24 cellular contexts compared by ENCODE assay signal in the genomic region with DNA sequence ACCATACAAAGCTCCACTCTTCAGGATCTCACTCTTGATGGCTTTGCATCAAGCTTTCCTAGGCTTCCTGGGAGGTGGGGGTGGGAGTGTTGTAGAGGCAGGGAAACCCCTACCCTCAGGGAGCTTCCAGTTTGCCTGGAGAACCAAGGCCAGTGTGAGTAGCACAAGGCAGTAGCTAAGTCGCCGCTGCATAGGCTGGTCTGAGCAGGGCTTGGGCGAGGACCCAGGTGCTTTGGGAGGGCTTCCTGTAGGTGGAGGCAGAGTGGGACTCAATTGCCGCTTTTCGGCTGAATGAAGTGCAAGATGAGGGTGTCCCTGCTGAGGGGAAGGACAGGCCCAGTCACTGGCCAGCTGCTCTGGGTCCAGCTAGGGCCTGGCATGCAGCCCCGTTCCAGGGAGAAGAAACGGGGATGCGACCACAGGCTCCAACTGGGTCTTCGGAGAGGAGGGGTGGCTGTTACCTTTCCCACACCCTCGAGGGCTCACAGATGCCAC. TPM values are rescaled to one million over a fixed set of nuclear protein-coding genes. Genes with fewer than 3 reads are reported as not detected.
"Had no signal": no experiment of that assay in that cellular context is flagged by ENCODE, and none has a peak within 500 bp of the region (broad histone marks: within the 10 kb centered on the region; RNA-seq: fewer than 3 reads in every experiment).

No MANE protein-coding gene starts in this region.

- H3K36me3 Mint-ChIP-seq: brain had no signal

- H3K36me3 ChIP-seq: esophagus squamous epithelium, pancreas, tibial artery, uterus had no signal

- H3K9me3 Mint-ChIP-seq: activated CD8-positive, alpha-beta T cell treated with anti-CD3 and anti-CD28 coated beads for 36 hours; activated naive CD8-positive, alpha-beta T cell treated with anti-CD3 and anti-CD28 coated beads, Interleukin-2, amount 10 ng/mL, durations not matched to agents 7 days and 5 days; brain had no signal

- FAIRE-seq: pancreas had no signal

- H3K4me1 ChIP-seq: pancreas, uterus had no signal

- DNase-seq: activated CD4-positive, alpha-beta T cell treated with anti-CD3 and anti-CD28 coated beads for 4 hours; activated CD8-positive, alpha-beta T cell treated with anti-CD3 and anti-CD28 coated beads for 36 hours; activated gamma-delta T cell treated with Interleukin-2 at 50 U/mL for 16 hours; activated naive CD8-positive, alpha-beta T cell treated with anti-CD3 and anti-CD28 coated beads, Interleukin-2, amount 10 ng/mL, durations not matched to agents 7 days and 5 days; activated T-cell treated with anti-CD3 and anti-CD28 coated beads, Interleukin-2, amount 50 U/mL, for 48 hours; central memory CD4-positive, alpha-beta T cell; effector CD4-positive, alpha-beta T cell; esophagus squamous epithelium; hippocampal formation; kidney glomerular epithelial cell; stimulated activated CD4-positive, alpha-beta T cell treated with anti-CD3 and anti-CD28 coated beads, Interleukin-12 subunit alpha, Interleukin-12 subunit beta, amount 100 ng/mL, for 4 hours; stimulated activated CD4-positive, alpha-beta T cell treated with anti-CD3 and anti-CD28 coated beads, Interleukin-2, amount 100 ng/mL, for 48 hours; stimulated activated naive CD4-positive, alpha-beta T cell; T-helper 17 cell; tibial artery; uterus had no signal

- H3K27ac Mint-ChIP-seq: activated CD8-positive, alpha-beta T cell treated with anti-CD3 and anti-CD28 coated beads for 36 hours; activated naive CD8-positive, alpha-beta T cell treated with anti-CD3 and anti-CD28 coated beads, Interleukin-2, amount 10 ng/mL, durations not matched to agents 7 days and 5 days; brain; T-helper 17 cell had no signal

- H3K27ac ChIP-seq: coronary artery, esophagus squamous epithelium, pancreas, tibial artery, uterus had no signal

- H3K4me3 ChIP-seq: coronary artery, esophagus squamous epithelium, pancreas, tibial artery, uterus had no signal

- H3K27me3 Mint-ChIP-seq: activated CD8-positive, alpha-beta T cell treated with anti-CD3 and anti-CD28 coated beads for 36 hours; brain; T-helper 17 cell had no signal

- H3K9me3 ChIP-seq: esophagus squamous epithelium, pancreas, tibial artery, uterus had no signal

- H3K27me3 ChIP-seq: esophagus squamous epithelium, pancreas, uterus had no signal

- ATAC-seq: activated CD8-positive, alpha-beta T cell treated with anti-CD3 and anti-CD28 coated beads for 36 hours; pancreas; T-helper 17 cell had no signal

- H3K4me3 Mint-ChIP-seq: activated CD8-positive, alpha-beta T cell treated with anti-CD3 and anti-CD28 coated beads for 36 hours; activated naive CD8-positive, alpha-beta T cell treated with anti-CD3 and anti-CD28 coated beads, Interleukin-2, amount 10 ng/mL, durations not matched to agents 7 days and 5 days; brain; T-helper 17 cell had no signal

RNA-seq across cellular contexts. Expression of gene CD79B, which starts 3.9 kb away (rescaled TPM):
- total RNA-seq: fibroblast of villous mesenchyme had no signal
- polyA plus RNA-seq: neural cell had no signal

RNA-seq across cellular contexts. Expression of gene GH1, which starts 9.6 kb away (rescaled TPM):
- total RNA-seq: activated CD8-positive, alpha-beta T cell treated with anti-CD3 and anti-CD28 coated beads for 36 hours; activated naive CD8-positive, alpha-beta T cell treated with anti-CD3 and anti-CD28 coated beads, Interleukin-2, amount 10 ng/mL, durations not matched to agents 7 days and 5 days; esophagus squamous epithelium; fibroblast of villous mesenchyme; lower leg skin; mesenteric fat pad; pancreas; subcutaneous adipose tissue; T-helper 17 cell; uterus had no signal
- polyA plus RNA-seq: neural cell, pancreas had no signal

RNA-seq across cellular contexts. Expression of gene CSHL1, which starts 17.2 kb away (rescaled TPM):
- total RNA-seq: activated CD8-positive, alpha-beta T cell treated with anti-CD3 and anti-CD28 coated beads for 36 hours; activated naive CD8-positive, alpha-beta T cell treated with anti-CD3 and anti-CD28 coated beads, Interleukin-2, amount 10 ng/mL, durations not matched to agents 7 days and 5 days; esophagus squamous epithelium; fibroblast of villous mesenchyme; lower leg skin; mesenteric fat pad; pancreas; subcutaneous adipose tissue; T-helper 17 cell; uterus had no signal
- polyA plus RNA-seq: neural cell, pancreas had no signal

RNA-seq across cellular contexts. Expression of gene CSH1, which starts 31.8 kb away (rescaled TPM):
- total RNA-seq: activated CD8-positive, alpha-beta T cell treated with anti-CD3 and anti-CD28 coated beads for 36 hours; activated naive CD8-positive, alpha-beta T cell treated with anti-CD3 and anti-CD28 coated beads, Interleukin-2, amount 10 ng/mL, durations not matched to agents 7 days and 5 days; esophagus squamous epithelium; fibroblast of villous mesenchyme; lower leg skin; mesenteric fat pad; pancreas; subcutaneous adipose tissue; uterus had no signal
- polyA plus RNA-seq: neural cell, pancreas had no signal

RNA-seq across cellular contexts. Expression of gene SCN4A, which starts 44.5 kb away (rescaled TPM):
- total RNA-seq: activated naive CD8-positive, alpha-beta T cell treated with anti-CD3 and anti-CD28 coated beads, Interleukin-2, amount 10 ng/mL, durations not matched to agents 7 days and 5 days; fibroblast of villous mesenchyme had no signal
- polyA plus RNA-seq: neural cell had no signal
